In the genomic region with DNA sequence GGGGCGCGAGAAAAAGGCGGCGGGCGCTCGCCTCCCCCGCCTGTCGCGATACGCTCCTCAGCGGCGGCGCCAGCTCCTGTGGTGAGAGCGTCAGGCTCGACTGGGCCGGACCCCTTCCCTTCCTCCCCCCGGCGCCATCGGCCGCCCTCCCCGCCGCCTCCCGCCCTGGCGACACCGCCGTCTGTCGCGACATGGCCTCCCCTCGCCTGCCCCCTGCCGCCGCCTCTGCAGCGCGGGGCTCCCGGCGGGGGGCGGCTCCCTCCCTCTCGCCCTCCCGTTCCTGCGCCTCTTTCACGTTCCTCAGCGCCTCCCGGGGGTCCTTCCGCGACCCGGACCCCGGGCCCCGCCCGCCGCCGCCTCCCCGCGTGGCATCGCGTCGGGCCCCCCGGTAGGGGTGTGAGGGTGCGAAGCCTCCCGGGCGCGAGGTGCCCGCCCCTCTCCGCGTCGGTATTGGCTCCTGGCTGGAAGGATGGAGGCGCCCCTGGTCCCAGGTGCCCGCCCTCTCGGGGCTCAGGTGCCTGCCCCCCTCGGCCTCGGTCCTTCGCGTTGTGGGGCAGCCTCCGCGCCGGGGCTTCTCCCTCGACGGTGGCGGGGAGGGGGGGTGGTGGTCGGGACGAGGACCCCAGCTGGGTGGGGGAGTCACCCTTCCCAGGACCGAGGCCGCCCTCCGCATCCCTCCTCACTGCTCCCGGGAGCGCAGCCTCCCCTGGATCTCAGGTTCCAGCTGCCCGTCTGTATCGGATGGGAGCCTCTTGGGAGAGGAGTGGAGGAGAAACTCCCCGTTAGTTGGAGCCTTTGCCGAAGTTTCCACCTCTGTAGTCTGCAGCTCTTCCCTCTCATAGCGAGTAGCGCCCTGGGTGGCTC, we compare ENCODE assay signal across 6 cellular contexts. TPM values are rescaled to one million over a fixed set of nuclear protein-coding genes. Genes with fewer than 3 reads are reported as not detected.
A peak's percentile ranks its signal among the peaks of the same experiment; 100 is the strongest.
DNase-seq lines count a peak whose midpoint lies in the region; ATAC-seq and TF ChIP-seq lines count a peak whose summit lies in the region.

No MANE protein-coding gene starts in this region.

- peak overlapping the region; percentile 86 for H3K9ac ChIP-seq in iPS-20b (ENCODE audit: low read depth, low read length)

- peak overlapping the region; percentile 72 for H3K4me3 ChIP-seq in iPS-20b (ENCODE audit: low read length)
- peak overlapping the region; percentile 96 for H3K4me3 ChIP-seq in upper lobe of right lung

- no peaks in the 10 kb centered on the region for H3K27me3 Mint-ChIP-seq in activated CD8-positive, alpha-beta T cell treated with anti-CD3 and anti-CD28 coated beads, Interleukin-2, amount 10 ng/mL, durations not matched to agents 7 days and 5 days (ENCODE audit: low read depth)

- H3K36me3 ChIP-seq in iPS-20b (ENCODE audit: insufficient read depth, low read depth, low read length), result peaks cover 43% of the 10 kb centered on the region
- peaks cover 16% of the 10 kb centered on the region for H3K36me3 ChIP-seq in upper lobe of right lung

- POLR2A ChIA-PET in activated CD8-positive, alpha-beta T cell treated with anti-CD3 and anti-CD28 coated beads, Interleukin-2, amount 10 ng/mL, durations not matched to agents 7 days and 5 days (lab: Charles Lee), result interaction anchor here (1.0 to 2.5 kb wide), 6 partner anchors 19 to 43 kb away, joined by 3 to 20 read pairs (median 6); a partner anchor contains a TSS

- no peak for TF ChIP-seq CTCF in GM13977 (IDR thresholded peaks at IDR 0.05; ENCODE audit: extremely low read depth, insufficient read depth, missing control alignments)
- TF ChIP-seq CTCF in upper lobe of right lung (IDR thresholded peaks at IDR 0.05), result no peak

- ATAC-seq in activated CD8-positive, alpha-beta T cell treated with anti-CD3 and anti-CD28 coated beads, Interleukin-2, amount 10 ng/mL, durations not matched to agents 7 days and 5 days, result no peak
- no peak for ATAC-seq in upper lobe of right lung
- ATAC-seq in GM18502 (IDR thresholded peaks at IDR 0.05; ENCODE audit: poor library complexity, unreplicated experiment), result no peak

- H3K36me3 Mint-ChIP-seq in activated CD8-positive, alpha-beta T cell treated with anti-CD3 and anti-CD28 coated beads, Interleukin-2, amount 10 ng/mL, durations not matched to agents 7 days and 5 days (ENCODE audit: low read depth), result peaks cover 34% of the 10 kb centered on the region

- H3K27me3 ChIP-seq in iPS-20b (ENCODE audit: insufficient read depth, low read length) (no peaks in the 10 kb centered on the region; the same call in 1 of the 2 replicates), upper lobe of right lung (no peaks in the 10 kb centered on the region)

- H3K4me1 ChIP-seq in iPS-20b (ENCODE audit: insufficient read depth, low read length) (no peaks in the 10 kb centered on the region), upper lobe of right lung (peaks cover 37% of the 10 kb centered on the region)

- DNase-seq in GM13977 (ENCODE audit: low spot score), result peak; percentile 61
- peak; percentile 44 for DNase-seq in activated CD8-positive, alpha-beta T cell treated with anti-CD3 and anti-CD28 coated beads, Interleukin-2, amount 10 ng/mL, durations not matched to agents 7 days and 5 days
- DNase-seq in upper lobe of right lung, result peak; percentile 74
- no peak for DNase-seq in NCI-H82 treated with DMSO at 0.1 percent for 48 hours (lab: John Stamatoyannopoulos, UW; ENCODE audit: unreplicated experiment)

- H3K4me1 Mint-ChIP-seq in activated CD8-positive, alpha-beta T cell treated with anti-CD3 and anti-CD28 coated beads, Interleukin-2, amount 10 ng/mL, durations not matched to agents 7 days and 5 days (ENCODE audit: low read depth), result peaks cover 45% of the 10 kb centered on the region

- H3K27ac ChIP-seq in iPS-20b (ENCODE audit: low read length) (peak overlapping the region; percentile 22), upper lobe of right lung (peak overlapping the region; percentile 98)

- no peaks in the 10 kb centered on the region for H3K9me3 Mint-ChIP-seq in activated CD8-positive, alpha-beta T cell treated with anti-CD3 and anti-CD28 coated beads, Interleukin-2, amount 10 ng/mL, durations not matched to agents 7 days and 5 days (ENCODE audit: insufficient read depth)

- CTCF ChIA-PET in activated CD8-positive, alpha-beta T cell treated with anti-CD3 and anti-CD28 coated beads, Interleukin-2, amount 10 ng/mL, durations not matched to agents 7 days and 5 days (lab: Charles Lee), result interaction anchor here (1.2 to 2.2 kb wide), 3 partner anchors 17 to 128 kb away, joined by 3 to 7 read pairs (median 4); a partner anchor contains a TSS

- H3K27ac Mint-ChIP-seq in activated CD8-positive, alpha-beta T cell treated with anti-CD3 and anti-CD28 coated beads, Interleukin-2, amount 10 ng/mL, durations not matched to agents 7 days and 5 days, result peak overlapping the region; percentile 92

- in situ Hi-C loops in GM13977 (cut with MboI; ENCODE audit: low pct_unique_long_range_greater_than_20kb, low sequenced_read_pairs, unreplicated experiment), result no loop called here

- H3K9me3 ChIP-seq in iPS-20b (ENCODE audit: insufficient read depth, low read depth, low read length), result no peaks in the 10 kb centered on the region
- no peaks in the 10 kb centered on the region for H3K9me3 ChIP-seq in upper lobe of right lung

- peak overlapping the region; percentile 84 for H3K4me3 Mint-ChIP-seq in activated CD8-positive, alpha-beta T cell treated with anti-CD3 and anti-CD28 coated beads, Interleukin-2, amount 10 ng/mL, durations not matched to agents 7 days and 5 days

- intact Hi-C loops in upper lobe of right lung (cut with DNase I), result no loop called here

RNA-seq across cellular contexts. Expression of a gene that starts 0.6 kb away (rescaled TPM):
- total RNA-seq in activated CD8-positive, alpha-beta T cell treated with anti-CD3 and anti-CD28 coated beads, Interleukin-2, amount 10 ng/mL, durations not matched to agents 7 days and 5 days, result 10 to 100 TPM; 55.1 to 58.4 TPM
- 39.4 TPM for total RNA-seq in upper lobe of right lung

RNA-seq across cellular contexts. Expression of a gene that starts 21.4 kb away (rescaled TPM):
- 1 to 10 TPM; 6.6 to 7.5 TPM for total RNA-seq in activated CD8-positive, alpha-beta T cell treated with anti-CD3 and anti-CD28 coated beads, Interleukin-2, amount 10 ng/mL, durations not matched to agents 7 days and 5 days
- total RNA-seq in upper lobe of right lung, result 9.2 TPM

RNA-seq across cellular contexts. Expression of a gene that starts 22.6 kb away (rescaled TPM):
- 10 to 100 TPM; 77.5 to 82.8 TPM for total RNA-seq in activated CD8-positive, alpha-beta T cell treated with anti-CD3 and anti-CD28 coated beads, Interleukin-2, amount 10 ng/mL, durations not matched to agents 7 days and 5 days
- total RNA-seq in upper lobe of right lung, result 44.9 TPM

RNA-seq across cellular contexts. Expression of a gene that starts 22.7 kb away (rescaled TPM):
- 10 to 100 TPM; 50.9 to 51.4 TPM for total RNA-seq in activated CD8-positive, alpha-beta T cell treated with anti-CD3 and anti-CD28 coated beads, Interleukin-2, amount 10 ng/mL, durations not matched to agents 7 days and 5 days
- total RNA-seq in upper lobe of right lung, result 19.5 TPM

RNA-seq across cellular contexts. Expression of a gene that starts 34.8 kb away (rescaled TPM):
- total RNA-seq in activated CD8-positive, alpha-beta T cell treated with anti-CD3 and anti-CD28 coated beads, Interleukin-2, amount 10 ng/mL, durations not matched to agents 7 days and 5 days, result under 1 TPM; 0.55 to 0.76 TPM
- 48.3 TPM for total RNA-seq in upper lobe of right lung
